11 cellular contexts compared by ENCODE assay signal in the genomic region with DNA sequence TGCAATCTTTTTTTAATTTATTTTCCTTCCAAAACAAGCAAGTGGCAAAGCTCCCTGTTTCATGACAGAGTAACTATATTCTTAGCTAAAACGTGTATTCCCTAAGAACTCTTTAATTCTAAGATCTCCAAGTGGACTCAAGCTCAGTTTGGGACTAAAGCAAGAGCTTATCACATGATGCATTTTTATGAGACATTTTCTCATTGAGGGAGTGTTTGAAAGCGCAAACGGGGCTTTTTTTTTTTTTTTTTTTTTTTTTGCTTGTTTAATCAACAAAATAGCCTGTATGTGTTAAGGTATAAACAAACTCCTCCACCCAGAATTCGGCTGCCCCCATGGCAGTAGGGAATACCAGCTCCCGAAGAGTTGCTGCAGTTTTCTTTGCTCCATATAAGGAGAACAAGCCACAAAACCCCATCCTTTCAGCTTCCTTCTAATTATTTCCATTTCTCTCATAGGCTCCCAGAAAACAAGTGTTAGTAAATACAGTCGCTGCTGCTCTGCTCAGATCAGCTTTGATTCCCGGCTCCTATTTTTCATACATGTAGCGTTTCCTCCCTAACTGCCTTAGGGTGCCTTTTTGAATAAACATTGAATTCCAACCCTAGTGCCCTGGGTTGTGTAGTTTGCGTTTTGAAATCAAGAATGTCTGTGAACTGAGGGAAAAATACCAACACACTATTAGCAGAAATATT. TPM values are rescaled to one million over a fixed set of nuclear protein-coding genes. Genes with fewer than 3 reads are reported as not detected.
A peak's percentile ranks its signal among the peaks of the same experiment; 100 is the strongest.
DNase-seq lines count a peak whose midpoint lies in the region; ATAC-seq, FAIRE-seq and TF ChIP-seq lines count a peak whose summit lies in the region.
"Had no signal": no experiment of that assay in that cellular context is flagged by ENCODE, and none has a peak within 500 bp of the region (broad histone marks: within the 10 kb centered on the region; RNA-seq: fewer than 3 reads in every experiment).

No MANE protein-coding gene starts in this region.

- POLR2A ChIA-PET in AG04450 (lab: Yijun Ruan, JAX) = interaction anchor here (0.6 to 1.1 kb wide), 4 partner anchors 34 to 1840 kb away, joined by 4 to 7 read pairs (median 6); no protein-coding TSS in a partner anchor

- H3K4me3 ChIP-seq in AG04450 (ENCODE audit: low read depth, low read length) (peak overlapping the region; percentile 61), RWPE2 (ENCODE audit: severe bottlenecking) (no peak overlapping the region), gastroesophageal sphincter (peak overlapping the region; percentile 54 to 84), neuron (ENCODE audit: low read length) (peak overlapping the region; percentile 46)

- H3K27me3 Mint-ChIP-seq in activated naive CD8-positive, alpha-beta T cell treated with anti-CD3 and anti-CD28 coated beads for 36 hours = peaks cover 50% of the 10 kb centered on the region

- no peak overlapping the region for H3K4me3 Mint-ChIP-seq in activated naive CD8-positive, alpha-beta T cell treated with anti-CD3 and anti-CD28 coated beads for 36 hours

- no peaks in the 10 kb centered on the region for H3K4me1 ChIP-seq in RWPE2 (ENCODE audit: insufficient read depth, poor library complexity, severe bottlenecking)
- H3K4me1 ChIP-seq in gastroesophageal sphincter = peaks cover 0 to 60% (median 0%) of the 10 kb centered on the region in 3 donors
- peaks cover 30% of the 10 kb centered on the region for H3K4me1 ChIP-seq in neuron (ENCODE audit: insufficient read depth, low read length)

- H3K27me3 ChIP-seq in AG04450 (ENCODE audit: control insufficient read depth, insufficient read depth, low read length) (no peaks in the 10 kb centered on the region), RWPE2 (ENCODE audit: insufficient read depth, poor library complexity, severe bottlenecking) (peaks cover 23% of the 10 kb centered on the region), gastroesophageal sphincter (no peaks in the 10 kb centered on the region), neuron (ENCODE audit: insufficient read depth, low read length) (no peaks in the 10 kb centered on the region)

- H3K9me3 ChIP-seq in AG04450 (ENCODE audit: control insufficient read depth, insufficient read depth, low read length) (no peaks in the 10 kb centered on the region), RWPE2 (ENCODE audit: severe bottlenecking) (no peaks in the 10 kb centered on the region), gastroesophageal sphincter (no peaks in the 10 kb centered on the region), neuron (ENCODE audit: low read length) (no peaks in the 10 kb centered on the region)

- no peak for FAIRE-seq in HTR-8/SVneo (lab: Jason Lieb, UNC)

- no peak for TF ChIP-seq POLR2A in gastroesophageal sphincter (IDR thresholded peaks at IDR 0.05)

- no peak for DNase-seq in AG04450 (ENCODE audit: low read depth, low spot score)
- no peak for DNase-seq in RWPE2 (ENCODE audit: low spot score)
- no peak for DNase-seq in HTR-8/SVneo (ENCODE audit: insufficient read length, low spot score)
- DNase-seq in activated naive CD8-positive, alpha-beta T cell treated with anti-CD3 and anti-CD28 coated beads for 36 hours = no peak
- no peak for DNase-seq in stimulated activated CD4-positive, alpha-beta T cell treated with anti-CD3 and anti-CD28 coated beads, Interleukin-2, amount 100 ng/mL, for 48 hours
- DNase-seq: T-helper 9 cell had no signal

- ATAC-seq in RWPE2 (ENCODE audit: low read depth) = 0 out of 3 replicates have a peak, but pooled peaks have one; percentile 10
- ATAC-seq in gastroesophageal sphincter = no peak
- ATAC-seq in HG03175 (IDR thresholded peaks at IDR 0.05; ENCODE audit: unreplicated experiment) = no peak

- WGBS in gastroesophageal sphincter (ENCODE audit: low coverage in 1 of 2), 2 donors = 2% methylated on average over 7 to 9 of the region's 9 CpGs

- TF ChIP-seq EP300 in gastroesophageal sphincter (IDR thresholded peaks at IDR 0.05) = no peak

- H3K4me1 Mint-ChIP-seq in activated naive CD8-positive, alpha-beta T cell treated with anti-CD3 and anti-CD28 coated beads for 36 hours = peaks cover 11% of the 10 kb centered on the region

- no peaks in the 10 kb centered on the region for H3K36me3 ChIP-seq in RWPE2 (ENCODE audit: low read depth)
- H3K36me3 ChIP-seq in gastroesophageal sphincter = no peaks in the 10 kb centered on the region
- no peaks in the 10 kb centered on the region for H3K36me3 ChIP-seq in neuron (ENCODE audit: insufficient read depth, low read length)

- H3K36me3 Mint-ChIP-seq in activated naive CD8-positive, alpha-beta T cell treated with anti-CD3 and anti-CD28 coated beads for 36 hours = no peaks in the 10 kb centered on the region
- H3K36me3 Mint-ChIP-seq: activated naive CD4-positive, alpha-beta T cell treated with anti-CD3 and anti-CD28 coated beads, Interleukin-2, amount 50 U/mL, for 72 hours; CD14-positive monocyte had no signal

- H2AFZ ChIP-seq in neuron (ENCODE audit: low read depth, low read length) = peak overlapping the region; percentile 49

- no peak overlapping the region for H3K27ac Mint-ChIP-seq in activated naive CD8-positive, alpha-beta T cell treated with anti-CD3 and anti-CD28 coated beads for 36 hours
- H3K27ac Mint-ChIP-seq: activated naive CD4-positive, alpha-beta T cell treated with anti-CD3 and anti-CD28 coated beads, Interleukin-2, amount 50 U/mL, for 72 hours had no signal

- CTCF ChIA-PET in AG04450 (lab: Charles Lee) = interaction anchor here (0.6 to 2.3 kb wide), 18 partner anchors 9 to 719 kb away, joined by 3 to 10 read pairs (median 4); no protein-coding TSS in a partner anchor

- no peaks in the 10 kb centered on the region for H3K9me3 Mint-ChIP-seq in activated naive CD8-positive, alpha-beta T cell treated with anti-CD3 and anti-CD28 coated beads for 36 hours
- H3K9me3 Mint-ChIP-seq: activated naive CD4-positive, alpha-beta T cell treated with anti-CD3 and anti-CD28 coated beads, Interleukin-2, amount 50 U/mL, for 72 hours had no signal

- H3K27ac ChIP-seq in AG04450 (ENCODE audit: low read depth, low read length) = no peak overlapping the region
- no peak overlapping the region for H3K27ac ChIP-seq in RWPE2 (ENCODE audit: poor library complexity, severe bottlenecking)
- H3K27ac ChIP-seq in gastroesophageal sphincter = peak overlapping the region; percentile 82 to 87 (median 84)

- TF ChIP-seq CTCF in AG04450 (IDR thresholded peaks at IDR 0.05; ENCODE audit: low read depth, low read length) (no peak), RWPE2 (IDR thresholded peaks at IDR 0.05; ENCODE audit: poor library complexity, severe bottlenecking) (no peak), gastroesophageal sphincter (IDR thresholded peaks at IDR 0.05) (no peak)

RNA-seq across cellular contexts. Expression of gene PPARGC1A, which starts 0.7 kb away (rescaled TPM):
- polyA plus RNA-seq in AG04450 (2011; rRNA removed) = 0.31 and 0.73 TPM in 2 replicates
- polyA minus RNA-seq in AG04450 (2011; rRNA and poly(A)+ RNA removed) = 1.1 and 2.0 TPM in 2 replicates
- 10 to 100 TPM in 2 of 4 donors, 1 to 10 TPM in 2; 5.8 to 43.7 (median 18.3) TPM for total RNA-seq in gastroesophageal sphincter
- total RNA-seq in activated naive CD8-positive, alpha-beta T cell treated with anti-CD3 and anti-CD28 coated beads for 36 hours = not detected
- total RNA-seq: activated naive CD4-positive, alpha-beta T cell treated with anti-CD3 and anti-CD28 coated beads, Interleukin-2, amount 50 U/mL, for 72 hours had no signal

Comparison
In these comparisons a context has a peak if more than half of its experiments do, and no peak if none do; other contexts are left out.
1. H3K27ac ChIP-seq: peak in gastroesophageal sphincter (4 of 4); none in AG04450 (single experiment) and RWPE2 (single experiment).
2. RNA of gene PPARGC1A, which starts 0.7 kb away (total RNA-seq): 5.8 to 43.7 TPM in gastroesophageal sphincter; not detected in activated naive CD8-positive, alpha-beta T cell treated with anti-CD3 and anti-CD28 coated beads for 36 hours; every median in the first group is over 4 times any median in the second.